ENCODE assay signal across 20 cellular contexts in the genomic region with DNA sequence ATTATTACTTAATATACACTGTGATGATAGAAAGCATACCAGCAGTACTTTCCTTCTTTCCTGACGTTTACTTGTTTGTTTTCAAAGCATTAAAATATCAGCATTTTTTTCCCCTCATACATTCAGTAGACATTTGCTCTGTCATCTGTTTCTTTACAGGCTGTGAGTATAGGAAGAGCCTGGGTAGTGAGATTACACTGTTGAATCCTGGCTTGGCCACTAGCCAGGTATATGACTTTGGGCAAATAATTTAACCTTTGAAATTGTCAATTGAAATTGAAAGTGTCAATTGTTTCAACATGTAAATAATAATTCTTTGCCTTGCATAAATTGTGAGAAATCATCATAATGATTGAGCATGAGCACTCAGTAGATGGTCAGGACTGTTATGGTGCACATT.
"Had no signal": no experiment of that assay in that cellular context is flagged by ENCODE, and none has a peak within 500 bp of the region (broad histone marks: within the 10 kb centered on the region; RNA-seq: fewer than 3 reads in every experiment).

No MANE protein-coding gene starts in this region.

- H3K4me1 Mint-ChIP-seq: activated CD4-positive, alpha-beta T cell treated with anti-CD3 and anti-CD28 coated beads, Interleukin-2, amount 10 ng/mL, durations not matched to agents 24 days and 14 days; stimulated activated naive B cell treated with anti-CD40 and anti-IgM and Interleukin-4, amounts not matched to agents 10 μg/mL and 1 μg/mL and 100 μg/mL, for 72 hours had no signal

- DNase-seq: activated CD4-positive, alpha-beta T cell treated with anti-CD3 and anti-CD28 coated beads, Interleukin-2, amount 10 ng/mL, durations not matched to agents 24 days and 14 days; activated CD4-positive, CD25-positive, alpha-beta regulatory T cell; activated CD8-positive, alpha-beta T cell treated with anti-CD3 and anti-CD28 coated beads for 36 hours; activated naive CD4-positive, alpha-beta T cell treated with Interleukin-2 at 50 U/mL for 16 hours; activated T-cell treated with anti-CD3 and anti-CD28 coated beads, Interleukin-2, amount 50 U/mL, for 1 hour; body of pancreas; caudate nucleus; gastrocnemius medialis; heart left ventricle; left lung; mammary epithelial cell; midbrain; nephron progenitor cell; nucleus accumbens; sigmoid colon; stimulated activated naive B cell treated with anti-CD40 and anti-IgM and Interleukin-4, amounts not matched to agents 10 μg/mL and 1 μg/mL and 100 μg/mL, for 72 hours; upper lobe of left lung had no signal

- H3K4me3 Mint-ChIP-seq: activated CD4-positive, alpha-beta T cell treated with anti-CD3 and anti-CD28 coated beads, Interleukin-2, amount 10 ng/mL, durations not matched to agents 24 days and 14 days; activated CD8-positive, alpha-beta T cell treated with anti-CD3 and anti-CD28 coated beads for 36 hours; activated T-helper 17 cell treated with anti-CD3 and anti-CD28 coated beads, Interleukin-2, amount 50 U/mL, for 72 hours; nephron progenitor cell; stimulated activated naive B cell treated with anti-CD40 and anti-IgM and Interleukin-4, amounts not matched to agents 10 μg/mL and 1 μg/mL and 100 μg/mL, for 72 hours had no signal

- H3K9me3 Mint-ChIP-seq: activated CD4-positive, alpha-beta T cell treated with anti-CD3 and anti-CD28 coated beads, Interleukin-2, amount 10 ng/mL, durations not matched to agents 24 days and 14 days; activated CD8-positive, alpha-beta T cell treated with anti-CD3 and anti-CD28 coated beads for 36 hours; activated T-helper 17 cell treated with anti-CD3 and anti-CD28 coated beads, Interleukin-2, amount 50 U/mL, for 72 hours; nephron progenitor cell; stimulated activated naive B cell treated with anti-CD40 and anti-IgM and Interleukin-4, amounts not matched to agents 10 μg/mL and 1 μg/mL and 100 μg/mL, for 72 hours had no signal

- H3K27ac Mint-ChIP-seq: activated CD4-positive, alpha-beta T cell treated with anti-CD3 and anti-CD28 coated beads, Interleukin-2, amount 10 ng/mL, durations not matched to agents 24 days and 14 days; activated CD8-positive, alpha-beta T cell treated with anti-CD3 and anti-CD28 coated beads for 36 hours; activated T-helper 17 cell treated with anti-CD3 and anti-CD28 coated beads, Interleukin-2, amount 50 U/mL, for 72 hours; nephron progenitor cell; stimulated activated naive B cell treated with anti-CD40 and anti-IgM and Interleukin-4, amounts not matched to agents 10 μg/mL and 1 μg/mL and 100 μg/mL, for 72 hours had no signal

- FAIRE-seq: colon, endometrium had no signal

- H3K27me3 Mint-ChIP-seq: activated CD4-positive, alpha-beta T cell treated with anti-CD3 and anti-CD28 coated beads, Interleukin-2, amount 10 ng/mL, durations not matched to agents 24 days and 14 days; activated CD8-positive, alpha-beta T cell treated with anti-CD3 and anti-CD28 coated beads for 36 hours; activated T-helper 17 cell treated with anti-CD3 and anti-CD28 coated beads, Interleukin-2, amount 50 U/mL, for 72 hours; stimulated activated naive B cell treated with anti-CD40 and anti-IgM and Interleukin-4, amounts not matched to agents 10 μg/mL and 1 μg/mL and 100 μg/mL, for 72 hours had no signal
